In the genomic region with DNA sequence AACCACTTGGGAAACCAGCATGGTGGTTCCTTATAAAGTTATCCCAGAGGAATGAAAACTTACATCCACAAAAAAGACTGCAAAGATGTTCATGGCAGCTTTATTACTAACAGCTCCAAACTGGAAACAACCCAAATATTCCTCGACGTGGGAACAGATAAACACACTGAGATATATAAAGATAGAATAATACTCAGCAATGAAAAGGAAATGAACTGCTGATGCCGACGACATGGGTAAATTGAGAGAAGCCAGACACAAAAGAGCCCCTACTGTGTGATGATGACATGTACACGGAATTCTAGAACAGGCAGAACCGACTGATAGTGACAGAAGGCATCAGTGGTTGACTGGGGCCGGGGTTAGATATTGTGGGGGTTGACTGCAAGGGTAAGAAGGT, we compare ENCODE assay signal across 23 cellular contexts. TPM values are rescaled to one million over a fixed set of nuclear protein-coding genes. Genes with fewer than 3 reads are reported as not detected.
"Had no signal": no experiment of that assay in that cellular context is flagged by ENCODE, and none has a peak within 500 bp of the region (broad histone marks: within the 10 kb centered on the region; RNA-seq: fewer than 3 reads in every experiment).

No MANE protein-coding gene starts in this region.

- H3K27me3 Mint-ChIP-seq: activated CD4-positive, alpha-beta memory T cell treated with anti-CD3 and anti-CD28 coated beads, Interleukin-2, amount 10 ng/mL, durations not matched to agents 7 days and 5 days; activated CD4-positive, alpha-beta T cell treated with anti-CD3 and anti-CD28 coated beads, Interleukin-2, amount 10 ng/mL, durations not matched to agents 24 days and 14 days had no signal

- H3K4me3 ChIP-seq: hepatocyte, testis, vagina had no signal

- H3K9me3 ChIP-seq: testis, vagina had no signal

- H3K27ac ChIP-seq: testis, vagina had no signal

- H3K9me3 Mint-ChIP-seq: activated CD4-positive, alpha-beta memory T cell treated with anti-CD3 and anti-CD28 coated beads, Interleukin-2, amount 10 ng/mL, durations not matched to agents 7 days and 5 days; activated CD4-positive, alpha-beta T cell treated with anti-CD3 and anti-CD28 coated beads, Interleukin-2, amount 10 ng/mL, durations not matched to agents 24 days and 14 days; activated naive CD4-positive, alpha-beta T cell treated with anti-CD3 and anti-CD28 coated beads, Interleukin-2, amount 10 ng/mL, durations not matched to agents 7 days and 5 days; activated T-cell treated with anti-CD3 and anti-CD28 coated beads, Interleukin-2, amount 50 U/mL, for 72 hours; dendritic cell treated with granulocyte-macrophage colony-stimulating factor and Interleukin-4, amounts not matched to agents 40 ng/mL and 50 ng/mL, for 4 days; immature natural killer cell; naive B cell; stimulated activated naive B cell treated with anti-CD40 and anti-IgM and Interleukin-4, amounts not matched to agents 10 μg/mL and 1 μg/mL and 100 μg/mL, for 72 hours had no signal

- H3K36me3 Mint-ChIP-seq: activated naive CD4-positive, alpha-beta T cell treated with anti-CD3 and anti-CD28 coated beads, Interleukin-2, amount 10 ng/mL, durations not matched to agents 7 days and 5 days; immature natural killer cell; naive B cell had no signal

- H3K4me3 Mint-ChIP-seq: activated CD4-positive, alpha-beta memory T cell treated with anti-CD3 and anti-CD28 coated beads, Interleukin-2, amount 10 ng/mL, durations not matched to agents 7 days and 5 days; activated CD4-positive, alpha-beta T cell treated with anti-CD3 and anti-CD28 coated beads, Interleukin-2, amount 10 ng/mL, durations not matched to agents 24 days and 14 days; activated naive CD4-positive, alpha-beta T cell treated with anti-CD3 and anti-CD28 coated beads, Interleukin-2, amount 10 ng/mL, durations not matched to agents 7 days and 5 days; activated T-cell treated with anti-CD3 and anti-CD28 coated beads, Interleukin-2, amount 50 U/mL, for 72 hours; dendritic cell treated with granulocyte-macrophage colony-stimulating factor and Interleukin-4, amounts not matched to agents 40 ng/mL and 50 ng/mL, for 4 days; immature natural killer cell; naive B cell; stimulated activated naive B cell treated with anti-CD40 and anti-IgM and Interleukin-4, amounts not matched to agents 10 μg/mL and 1 μg/mL and 100 μg/mL, for 72 hours had no signal

- H3K27me3 ChIP-seq: hepatocyte, testis, vagina had no signal

- H3K36me3 ChIP-seq: vagina had no signal

- DNase-seq: activated CD4-positive, alpha-beta memory T cell treated with anti-CD3 and anti-CD28 coated beads, Interleukin-2, amount 10 ng/mL, durations not matched to agents 7 days and 5 days; activated CD4-positive, alpha-beta T cell treated with anti-CD3 and anti-CD28 coated beads, Interleukin-2, amount 10 ng/mL, durations not matched to agents 24 days and 14 days; activated effector memory CD4-positive, alpha-beta T cell treated with Interleukin-2 at 50 U/mL for 16 hours; activated naive CD4-positive, alpha-beta T cell treated with anti-CD3 and anti-CD28 coated beads, Interleukin-2, amount 10 ng/mL, durations not matched to agents 7 days and 5 days; activated T-cell treated with anti-CD3 and anti-CD28 coated beads, Interleukin-2, amount 50 U/mL, for 72 hours; amygdala; effector CD4-positive, alpha-beta T cell; glutamatergic neuron; immature natural killer cell; naive B cell; occipital lobe; stimulated activated CD4-positive, alpha-beta T cell treated with anti-CD3 and anti-CD28 coated beads, Interleukin-2, amount 100 ng/mL, for 48 hours; stimulated activated CD8-positive, alpha-beta memory T cell treated with anti-CD3 and anti-CD28 coated beads, Interleukin-4, amount 100 ng/mL, for 48 hours; stimulated activated naive B cell treated with anti-CD40 and anti-IgM and Interleukin-4, amounts not matched to agents 10 μg/mL and 1 μg/mL and 100 μg/mL, for 72 hours; testis; trophoblast cell had no signal

- H3K27ac Mint-ChIP-seq: activated CD4-positive, alpha-beta memory T cell treated with anti-CD3 and anti-CD28 coated beads, Interleukin-2, amount 10 ng/mL, durations not matched to agents 7 days and 5 days; activated CD4-positive, alpha-beta T cell treated with anti-CD3 and anti-CD28 coated beads, Interleukin-2, amount 10 ng/mL, durations not matched to agents 24 days and 14 days; activated naive CD4-positive, alpha-beta T cell treated with anti-CD3 and anti-CD28 coated beads, Interleukin-2, amount 10 ng/mL, durations not matched to agents 7 days and 5 days; activated T-cell treated with anti-CD3 and anti-CD28 coated beads, Interleukin-2, amount 50 U/mL, for 72 hours; dendritic cell treated with granulocyte-macrophage colony-stimulating factor and Interleukin-4, amounts not matched to agents 40 ng/mL and 50 ng/mL, for 4 days; immature natural killer cell; stimulated activated naive B cell treated with anti-CD40 and anti-IgM and Interleukin-4, amounts not matched to agents 10 μg/mL and 1 μg/mL and 100 μg/mL, for 72 hours had no signal

- ATAC-seq: activated CD4-positive, CD25-positive, alpha-beta regulatory T cell treated with anti-CD3 and anti-CD28 coated beads, Interleukin-2, amount 50 U/mL, for 24 hours; activated T-cell treated with anti-CD3 and anti-CD28 coated beads, Interleukin-2, amount 50 U/mL, for 72 hours; esophagus mucosa; stimulated activated naive B cell treated with anti-CD40 and anti-IgM and Interleukin-4, amounts not matched to agents 10 μg/mL and 1 μg/mL and 100 μg/mL, for 72 hours had no signal

RNA-seq across cellular contexts. Expression of a gene that starts 9.7 kb away (rescaled TPM):
- total RNA-seq: activated CD4-positive, alpha-beta memory T cell treated with anti-CD3 and anti-CD28 coated beads, Interleukin-2, amount 10 ng/mL, durations not matched to agents 7 days and 5 days; activated CD4-positive, alpha-beta T cell treated with anti-CD3 and anti-CD28 coated beads, Interleukin-2, amount 10 ng/mL, durations not matched to agents 24 days and 14 days; T-helper 2 cell treated with Interferon-gamma antibody and Interleukin-4, amounts not matched to agents 100 ng/mL and 5 ng/mL, for 36 hours had no signal

RNA-seq across cellular contexts. Expression of a gene that starts 12.0 kb away (rescaled TPM):
- total RNA-seq: activated CD4-positive, alpha-beta memory T cell treated with anti-CD3 and anti-CD28 coated beads, Interleukin-2, amount 10 ng/mL, durations not matched to agents 7 days and 5 days; activated CD4-positive, alpha-beta T cell treated with anti-CD3 and anti-CD28 coated beads, Interleukin-2, amount 10 ng/mL, durations not matched to agents 24 days and 14 days had no signal

RNA-seq across cellular contexts. Expression of a gene that starts 36.1 kb away (rescaled TPM):
- total RNA-seq: activated CD4-positive, alpha-beta T cell treated with anti-CD3 and anti-CD28 coated beads, Interleukin-2, amount 10 ng/mL, durations not matched to agents 24 days and 14 days; frontal cortex; occipital lobe; T-helper 2 cell treated with Interferon-gamma antibody and Interleukin-4, amounts not matched to agents 100 ng/mL and 5 ng/mL, for 36 hours had no signal
